27 cellular contexts compared by ENCODE assay signal in the genomic region with DNA sequence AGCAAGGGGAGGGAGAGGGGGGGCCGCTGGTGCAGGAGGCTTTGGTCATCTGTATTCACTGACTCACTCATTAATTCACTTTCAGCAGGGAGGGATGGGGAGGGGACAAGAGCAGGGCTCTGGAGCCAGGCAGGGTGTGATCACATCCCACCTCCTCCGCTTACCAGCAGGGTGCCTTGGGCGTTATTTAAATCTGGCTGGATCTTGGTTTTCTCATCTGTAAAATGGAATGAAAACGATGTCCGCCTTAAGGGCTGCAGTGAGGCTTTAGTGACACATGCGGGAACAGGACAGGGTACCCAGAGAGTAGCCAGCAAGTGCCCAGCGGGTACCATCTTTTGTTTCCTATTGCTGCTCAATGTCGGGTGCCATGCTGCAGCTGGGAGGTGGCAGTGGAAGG.
"Had no signal": no experiment of that assay in that cellular context is flagged by ENCODE, and none has a peak within 500 bp of the region (broad histone marks: within the 10 kb centered on the region; RNA-seq: fewer than 3 reads in every experiment).

No MANE protein-coding gene starts in this region.

- H3K4me1 Mint-ChIP-seq: stimulated activated effector memory CD8-positive, alpha-beta T cell treated with anti-CD3 and anti-CD28 coated beads, Interleukin-12 subunit alpha, Interleukin-12 subunit beta, amount 100 ng/mL, for 72 hours; stimulated activated memory B cell treated with anti-CD40 and anti-IgM and Interleukin-4, amounts not matched to agents 10 μg/mL and 1 μg/mL and 100 μg/mL, for 72 hours; stimulated activated naive B cell treated with anti-CD40 and anti-IgM and Interleukin-4, amounts not matched to agents 10 μg/mL and 1 μg/mL and 100 μg/mL, for 72 hours; stimulated activated naive CD8-positive, alpha-beta T cell treated with anti-CD3 and anti-CD28 coated beads, Interleukin-15, amount 100 ng/mL, for 72 hours had no signal

- H3K9me3 ChIP-seq: stomach, suprapubic skin, testis, thoracic aorta, thyroid gland, tibial artery, transverse colon, upper lobe of left lung, upper lobe of right lung, uterus, vagina had no signal

- H3K9me3 Mint-ChIP-seq: stimulated activated effector memory CD8-positive, alpha-beta T cell treated with anti-CD3 and anti-CD28 coated beads, Interleukin-12 subunit alpha, Interleukin-12 subunit beta, amount 100 ng/mL, for 72 hours; stimulated activated naive CD8-positive, alpha-beta T cell treated with anti-CD3 and anti-CD28 coated beads, Interleukin-15, amount 100 ng/mL, for 72 hours; stimulated activated naive CD8-positive, alpha-beta T cell treated with anti-CD3 and anti-CD28 coated beads, Interleukin-15, Interleukin-2, amounts not matched to agents 100 ng/mL and 50 ng/mL, for 24 hours; type B pancreatic cell had no signal

- H3K27me3 ChIP-seq: testis, thyroid gland, tibial nerve, transverse colon, upper lobe of left lung, upper lobe of right lung, uterus, vagina had no signal

- H3K27ac Mint-ChIP-seq: stimulated activated effector memory CD8-positive, alpha-beta T cell treated with anti-CD3 and anti-CD28 coated beads, Interleukin-12 subunit alpha, Interleukin-12 subunit beta, amount 100 ng/mL, for 72 hours; stimulated activated memory B cell treated with anti-CD40 and anti-IgM and Interleukin-4, amounts not matched to agents 10 μg/mL and 1 μg/mL and 100 μg/mL, for 72 hours; stimulated activated naive B cell treated with anti-CD40 and anti-IgM and Interleukin-4, amounts not matched to agents 10 μg/mL and 1 μg/mL and 100 μg/mL, for 72 hours; stimulated activated naive CD8-positive, alpha-beta T cell treated with anti-CD3 and anti-CD28 coated beads, Interleukin-15, Interleukin-2, amounts not matched to agents 100 ng/mL and 50 ng/mL, for 24 hours; type B pancreatic cell had no signal

- H3K4me1 ChIP-seq: stomach, suprapubic skin, testis, thyroid gland, tibial artery, tibial nerve, transverse colon, upper lobe of left lung, upper lobe of right lung, uterus, vagina had no signal

- H3K36me3 Mint-ChIP-seq: stimulated activated effector memory CD8-positive, alpha-beta T cell treated with anti-CD3 and anti-CD28 coated beads, Interleukin-12 subunit alpha, Interleukin-12 subunit beta, amount 100 ng/mL, for 72 hours; stimulated activated memory B cell treated with anti-CD40 and anti-IgM and Interleukin-4, amounts not matched to agents 10 μg/mL and 1 μg/mL and 100 μg/mL, for 72 hours; stimulated activated naive B cell treated with anti-CD40 and anti-IgM and Interleukin-4, amounts not matched to agents 10 μg/mL and 1 μg/mL and 100 μg/mL, for 72 hours; type B pancreatic cell had no signal

- H3K27ac ChIP-seq: stomach, suprapubic skin, testis, thoracic aorta, thyroid gland, tibial artery, tibial nerve, transverse colon, upper lobe of left lung, upper lobe of right lung, uterus, vagina had no signal

- H3K4me3 Mint-ChIP-seq: stimulated activated effector memory CD8-positive, alpha-beta T cell treated with anti-CD3 and anti-CD28 coated beads, Interleukin-12 subunit alpha, Interleukin-12 subunit beta, amount 100 ng/mL, for 72 hours; stimulated activated memory B cell treated with anti-CD40 and anti-IgM and Interleukin-4, amounts not matched to agents 10 μg/mL and 1 μg/mL and 100 μg/mL, for 72 hours; stimulated activated naive B cell treated with anti-CD40 and anti-IgM and Interleukin-4, amounts not matched to agents 10 μg/mL and 1 μg/mL and 100 μg/mL, for 72 hours; stimulated activated naive CD8-positive, alpha-beta T cell treated with anti-CD3 and anti-CD28 coated beads, Interleukin-15, amount 100 ng/mL, for 72 hours; stimulated activated naive CD8-positive, alpha-beta T cell treated with anti-CD3 and anti-CD28 coated beads, Interleukin-15, Interleukin-2, amounts not matched to agents 100 ng/mL and 50 ng/mL, for 24 hours; type B pancreatic cell had no signal

- H3K36me3 ChIP-seq: stomach, suprapubic skin, thoracic aorta, thyroid gland, tibial artery, tibial nerve, transverse colon, upper lobe of left lung, upper lobe of right lung, uterus, vagina had no signal

- H3K4me3 ChIP-seq: stomach, suprapubic skin, testis, thoracic aorta, thyroid gland, tibial artery, tibial nerve, transverse colon, upper lobe of left lung, upper lobe of right lung, uterus, vagina had no signal

- DNase-seq: stimulated activated CD4-positive, alpha-beta T cell treated with anti-CD3 and anti-CD28 coated beads, Interleukin-2, amount 100 ng/mL, for 48 hours; stimulated activated CD4-positive, alpha-beta T cell treated with anti-CD3 and anti-CD28 coated beads, Interleukin-4, amount 100 ng/mL, for 1 hour; stimulated activated CD4-positive, alpha-beta T cell treated with anti-CD3 and anti-CD28 coated beads, Interleukin-4, amount 100 ng/mL, for 24 hours; stimulated activated CD4-positive, alpha-beta T cell treated with anti-CD3 and anti-CD28 coated beads, Interleukin-4, amount 100 ng/mL, for 4 hours; stimulated activated CD8-positive, alpha-beta memory T cell treated with anti-CD3 and anti-CD28 coated beads, Interleukin-4, amount 100 ng/mL, for 48 hours; stimulated activated naive B cell treated with anti-CD40 and anti-IgM and Interleukin-4, amounts not matched to agents 10 μg/mL and 1 μg/mL and 100 μg/mL, for 72 hours; stimulated activated naive CD4-positive, alpha-beta T cell; stimulated activated naive CD4-positive, alpha-beta T cell treated with Interleukin-2 at 50 U/mL for 16 hours; stimulated activated naive CD8-positive, alpha-beta T cell treated with anti-CD3 and anti-CD28 coated beads, Interleukin-15, amount 100 ng/mL, for 72 hours; stimulated activated naive CD8-positive, alpha-beta T cell treated with anti-CD3 and anti-CD28 coated beads, Interleukin-15, Interleukin-2, amounts not matched to agents 100 U/mL and 50 U/mL, for 24 hours; stomach; substantia nigra; testis; thyroid gland; tibial artery; transverse colon; upper lobe of right lung; uterus had no signal
